In the genomic region with DNA sequence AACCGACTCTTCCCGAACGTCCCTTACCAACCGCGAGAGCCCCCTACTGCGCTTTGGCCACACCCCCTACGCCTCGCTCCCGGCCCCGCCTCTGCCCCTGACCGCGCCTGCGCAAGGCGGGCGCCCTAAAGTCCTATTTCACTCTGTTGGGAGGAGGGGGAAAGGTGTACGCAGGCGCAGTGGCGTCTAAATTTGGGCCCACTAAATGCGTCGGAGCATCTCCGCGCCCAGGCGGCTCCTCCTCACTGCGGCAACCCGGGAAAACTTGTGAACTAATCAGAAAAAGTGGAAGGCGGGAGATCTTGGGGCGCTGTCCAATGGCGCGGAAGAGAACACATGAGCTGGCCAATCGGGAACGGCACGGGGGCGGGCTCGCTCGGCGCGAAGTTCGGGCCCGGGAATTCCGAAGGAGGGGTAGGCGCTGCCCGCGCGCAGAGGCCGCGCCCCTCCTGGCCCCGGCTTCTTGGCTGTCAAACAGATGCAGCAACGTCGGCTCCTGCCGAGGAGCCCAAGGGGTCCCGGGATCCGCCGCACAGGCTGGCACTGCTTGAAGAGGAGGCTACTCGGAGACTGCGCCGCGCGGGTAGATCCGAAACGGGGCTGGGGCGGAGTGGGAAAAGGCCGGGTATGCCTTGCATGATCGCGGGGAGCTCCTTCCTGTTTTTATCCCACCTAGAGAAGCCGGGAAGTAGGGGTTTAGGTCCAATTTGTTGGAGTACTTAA, we compare ENCODE assay signal across 1 cellular context.
TF ChIP-seq lines count a peak whose summit lies in the region.

Gene TCF19 (plus strand): TSS at position 450 of the 723 bp plus-strand sequence. CDS start 881 bp downstream, outside the sequence.

TF ChIP-seq in HEK293, 187 proteins besides CTCF, POLR2A, EP300 and RAD21 (continued from another document):
- no peak for TF ChIP-seq ZNF248 (tag by site-specific recombination; IDR thresholded peaks at IDR 0.05)
- no peak for TF ChIP-seq REPIN1 (tag by site-specific recombination; IDR thresholded peaks at IDR 0.05; ENCODE audit: low read depth)
- TF ChIP-seq ZNF221 (tag by site-specific recombination; IDR thresholded peaks at IDR 0.05; ENCODE audit: borderline replicate concordance), result no peak
- TF ChIP-seq WT1 (tag by site-specific recombination; IDR thresholded peaks at IDR 0.05), result peak; percentile 64
- no peak; the same call in 1 of the 2 replicates for TF ChIP-seq ZIC2 (tag by site-specific recombination; IDR thresholded peaks at IDR 0.05)
- no peak for TF ChIP-seq ZNF121 (tag by site-specific recombination; IDR thresholded peaks at IDR 0.05)
- TF ChIP-seq MYNN (tag by site-specific recombination; IDR thresholded peaks at IDR 0.05; ENCODE audit: borderline replicate concordance), result no peak
- no peak for TF ChIP-seq ZNF785 (tag by site-specific recombination; IDR thresholded peaks at IDR 0.05)
- TF ChIP-seq ZBTB20 (tag by site-specific recombination; IDR thresholded peaks at IDR 0.05), result peak; percentile 100
- TF ChIP-seq TRIM28 (IDR thresholded peaks at IDR 0.05; ENCODE audit: borderline replicate concordance, low read length), result no peak
- TF ChIP-seq, protein P1, sequence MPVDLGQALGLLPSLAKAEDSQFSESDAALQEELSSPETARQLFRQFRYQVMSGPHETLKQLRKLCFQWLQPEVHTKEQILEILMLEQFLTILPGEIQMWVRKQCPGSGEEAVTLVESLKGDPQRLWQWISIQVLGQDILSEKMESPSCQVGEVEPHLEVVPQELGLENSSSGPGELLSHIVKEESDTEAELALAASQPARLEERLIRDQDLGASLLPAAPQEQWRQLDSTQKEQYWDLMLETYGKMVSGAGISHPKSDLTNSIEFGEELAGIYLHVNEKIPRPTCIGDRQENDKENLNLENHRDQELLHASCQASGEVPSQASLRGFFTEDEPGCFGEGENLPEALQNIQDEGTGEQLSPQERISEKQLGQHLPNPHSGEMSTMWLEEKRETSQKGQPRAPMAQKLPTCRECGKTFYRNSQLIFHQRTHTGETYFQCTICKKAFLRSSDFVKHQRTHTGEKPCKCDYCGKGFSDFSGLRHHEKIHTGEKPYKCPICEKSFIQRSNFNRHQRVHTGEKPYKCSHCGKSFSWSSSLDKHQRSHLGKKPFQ (tag by site-specific recombination; IDR thresholded peaks at IDR 0.05), result no peak
- 0 out of 2 replicates have a peak, but pooled peaks have one; percentile 47 for TF ChIP-seq ZNF366 (tag by site-specific recombination; conservative IDR thresholded peaks at IDR 0.05)
- TF ChIP-seq HIC1 (tag by site-specific recombination; IDR thresholded peaks at IDR 0.05), result no peak; the same call in 1 of the 2 replicates
- no peak for TF ChIP-seq ZNF155 (tag by site-specific recombination; IDR thresholded peaks at IDR 0.05)
- TF ChIP-seq, protein P2, sequence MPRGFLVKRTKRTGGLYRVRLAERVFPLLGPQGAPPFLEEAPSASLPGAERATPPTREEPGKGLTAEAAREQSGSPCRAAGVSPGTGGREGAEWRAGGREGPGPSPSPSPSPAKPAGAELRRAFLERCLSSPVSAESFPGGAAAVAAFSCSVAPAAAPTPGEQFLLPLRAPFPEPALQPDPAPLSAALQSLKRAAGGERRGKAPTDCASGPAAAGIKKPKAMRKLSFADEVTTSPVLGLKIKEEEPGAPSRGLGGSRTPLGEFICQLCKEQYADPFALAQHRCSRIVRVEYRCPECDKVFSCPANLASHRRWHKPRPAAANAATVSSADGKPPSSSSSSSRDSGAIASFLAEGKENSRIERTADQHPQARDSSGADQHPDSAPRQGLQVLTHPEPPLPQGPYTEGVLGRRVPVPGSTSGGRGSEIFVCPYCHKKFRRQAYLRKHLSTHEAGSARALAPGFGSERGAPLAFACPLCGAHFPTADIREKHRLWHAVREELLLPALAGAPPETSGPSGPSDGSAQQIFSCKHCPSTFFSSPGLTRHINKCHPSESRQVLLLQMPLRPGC (tag by site-specific recombination; IDR thresholded peaks at IDR 0.05), result peak; percentile 97
- TF ChIP-seq ZFP41 (tag by site-specific recombination; IDR thresholded peaks at IDR 0.05; ENCODE audit: borderline replicate concordance), result no peak
- peak; percentile 30; the same call in 1 of the 2 replicates for TF ChIP-seq ZNF341 (tag by site-specific recombination; IDR thresholded peaks at IDR 0.05; ENCODE audit: low read depth)
- no peak for TF ChIP-seq ZNF138 (tag by site-specific recombination; IDR thresholded peaks at IDR 0.05; ENCODE audit: borderline replicate concordance)
- TF ChIP-seq ZNF549 (tag by site-specific recombination; IDR thresholded peaks at IDR 0.05), result no peak
- TF ChIP-seq ZNF112 (tag by site-specific recombination; IDR thresholded peaks at IDR 0.05), result no peak
- TF ChIP-seq ZBTB10 (tag by site-specific recombination; IDR thresholded peaks at IDR 0.05), result peak; percentile 75; the same call in 1 of the 2 replicates
